In genomic region chr1:25905680-25906643, GRCh38 we compare ENCODE assay signal across 1 cellular context.
TF ChIP-seq lines count a peak whose summit lies in the region.

STMN1 (minus strand) TSS chr1:25906419; CDS start chr1:25904676, 1,743 bp downstream.

TF ChIP-seq in WTC11, 78 proteins besides CTCF, POLR2A, EP300 and RAD21 (continued from another document):
- TF ChIP-seq, protein P1, sequence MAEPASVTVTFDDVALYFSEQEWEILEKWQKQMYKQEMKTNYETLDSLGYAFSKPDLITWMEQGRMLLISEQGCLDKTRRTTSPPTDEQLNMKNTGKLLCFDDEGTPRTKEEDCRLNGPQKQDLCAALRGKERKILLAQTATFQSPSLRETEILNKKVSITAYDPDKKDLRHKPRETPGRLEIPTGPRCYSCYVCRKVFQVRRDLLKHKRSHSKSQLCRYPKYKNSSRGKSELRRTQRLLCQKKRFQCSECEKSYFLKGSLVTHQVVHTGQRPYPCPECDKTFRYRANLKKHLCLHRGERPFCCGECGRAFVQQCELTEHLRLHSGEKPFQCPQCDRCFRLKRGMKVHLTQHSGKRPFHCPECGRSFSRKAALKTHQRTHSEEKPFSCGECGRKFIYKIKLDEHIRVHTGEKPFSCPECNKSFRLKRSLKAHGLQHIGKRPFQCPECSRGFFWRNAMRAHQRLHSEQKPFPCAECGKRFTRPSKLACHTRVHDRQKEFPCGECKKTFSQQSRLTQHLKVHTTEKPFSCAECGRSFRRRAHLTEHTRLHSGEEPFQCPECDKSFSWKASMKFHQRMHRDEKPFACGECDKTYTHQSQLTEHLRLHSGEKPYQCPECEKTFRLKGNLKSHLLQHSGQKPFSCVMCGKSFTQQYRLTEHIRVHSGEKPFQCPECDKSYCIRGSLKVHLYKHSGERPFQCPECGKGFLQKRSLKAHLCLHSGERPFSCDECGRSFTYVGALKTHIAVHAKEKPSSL (CRISPR knock-in tag; conservative IDR thresholded peaks at IDR 0.05), result no peak
- TF ChIP-seq, protein P2, sequence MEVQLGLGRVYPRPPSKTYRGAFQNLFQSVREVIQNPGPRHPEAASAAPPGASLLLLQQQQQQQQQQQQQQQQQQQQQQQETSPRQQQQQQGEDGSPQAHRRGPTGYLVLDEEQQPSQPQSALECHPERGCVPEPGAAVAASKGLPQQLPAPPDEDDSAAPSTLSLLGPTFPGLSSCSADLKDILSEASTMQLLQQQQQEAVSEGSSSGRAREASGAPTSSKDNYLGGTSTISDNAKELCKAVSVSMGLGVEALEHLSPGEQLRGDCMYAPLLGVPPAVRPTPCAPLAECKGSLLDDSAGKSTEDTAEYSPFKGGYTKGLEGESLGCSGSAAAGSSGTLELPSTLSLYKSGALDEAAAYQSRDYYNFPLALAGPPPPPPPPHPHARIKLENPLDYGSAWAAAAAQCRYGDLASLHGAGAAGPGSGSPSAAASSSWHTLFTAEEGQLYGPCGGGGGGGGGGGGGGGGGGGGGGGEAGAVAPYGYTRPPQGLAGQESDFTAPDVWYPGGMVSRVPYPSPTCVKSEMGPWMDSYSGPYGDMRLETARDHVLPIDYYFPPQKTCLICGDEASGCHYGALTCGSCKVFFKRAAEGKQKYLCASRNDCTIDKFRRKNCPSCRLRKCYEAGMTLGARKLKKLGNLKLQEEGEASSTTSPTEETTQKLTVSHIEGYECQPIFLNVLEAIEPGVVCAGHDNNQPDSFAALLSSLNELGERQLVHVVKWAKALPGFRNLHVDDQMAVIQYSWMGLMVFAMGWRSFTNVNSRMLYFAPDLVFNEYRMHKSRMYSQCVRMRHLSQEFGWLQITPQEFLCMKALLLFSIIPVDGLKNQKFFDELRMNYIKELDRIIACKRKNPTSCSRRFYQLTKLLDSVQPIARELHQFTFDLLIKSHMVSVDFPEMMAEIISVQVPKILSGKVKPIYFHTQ (CRISPR knock-in tag; IDR thresholded peaks at IDR 0.05), result no peak
- TF ChIP-seq GABPB1 (CRISPR knock-in tag; IDR thresholded peaks at IDR 0.05) (peak; percentile 42; the same call in 1 of the 2 replicates), KAT7 (CRISPR knock-in tag; IDR thresholded peaks at IDR 0.05; ENCODE audit: borderline replicate concordance) (0 out of 2 replicates have a peak, but pooled peaks have one; percentile 52), EMX1 (CRISPR knock-in tag; IDR thresholded peaks at IDR 0.05) (0 out of 2 replicates have a peak, but pooled peaks have one; percentile 67), ZNF396 (CRISPR knock-in tag; IDR thresholded peaks at IDR 0.05; ENCODE audit: borderline replicate concordance) (no peak), ZNF263 (CRISPR knock-in tag; IDR thresholded peaks at IDR 0.05; ENCODE audit: low read depth) (no peak), CREM (CRISPR knock-in tag; IDR thresholded peaks at IDR 0.05) (peak; percentile 75; the same call in 1 of the 2 replicates), NFYB (CRISPR knock-in tag; conservative IDR thresholded peaks at IDR 0.05; ENCODE audit: low read depth) (peak; percentile 80), FOXK1 (CRISPR knock-in tag; IDR thresholded peaks at IDR 0.05) (peak; percentile 75), ZNF232 (CRISPR knock-in tag; IDR thresholded peaks at IDR 0.05) (0 out of 2 replicates have a peak, but pooled peaks have one; percentile 52)
- TF ChIP-seq, protein P3, sequence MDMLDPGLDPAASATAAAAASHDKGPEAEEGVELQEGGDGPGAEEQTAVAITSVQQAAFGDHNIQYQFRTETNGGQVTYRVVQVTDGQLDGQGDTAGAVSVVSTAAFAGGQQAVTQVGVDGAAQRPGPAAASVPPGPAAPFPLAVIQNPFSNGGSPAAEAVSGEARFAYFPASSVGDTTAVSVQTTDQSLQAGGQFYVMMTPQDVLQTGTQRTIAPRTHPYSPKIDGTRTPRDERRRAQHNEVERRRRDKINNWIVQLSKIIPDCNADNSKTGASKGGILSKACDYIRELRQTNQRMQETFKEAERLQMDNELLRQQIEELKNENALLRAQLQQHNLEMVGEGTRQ (CRISPR knock-in tag; IDR thresholded peaks at IDR 0.05), result peak; percentile 99
- TF ChIP-seq, protein P4, sequence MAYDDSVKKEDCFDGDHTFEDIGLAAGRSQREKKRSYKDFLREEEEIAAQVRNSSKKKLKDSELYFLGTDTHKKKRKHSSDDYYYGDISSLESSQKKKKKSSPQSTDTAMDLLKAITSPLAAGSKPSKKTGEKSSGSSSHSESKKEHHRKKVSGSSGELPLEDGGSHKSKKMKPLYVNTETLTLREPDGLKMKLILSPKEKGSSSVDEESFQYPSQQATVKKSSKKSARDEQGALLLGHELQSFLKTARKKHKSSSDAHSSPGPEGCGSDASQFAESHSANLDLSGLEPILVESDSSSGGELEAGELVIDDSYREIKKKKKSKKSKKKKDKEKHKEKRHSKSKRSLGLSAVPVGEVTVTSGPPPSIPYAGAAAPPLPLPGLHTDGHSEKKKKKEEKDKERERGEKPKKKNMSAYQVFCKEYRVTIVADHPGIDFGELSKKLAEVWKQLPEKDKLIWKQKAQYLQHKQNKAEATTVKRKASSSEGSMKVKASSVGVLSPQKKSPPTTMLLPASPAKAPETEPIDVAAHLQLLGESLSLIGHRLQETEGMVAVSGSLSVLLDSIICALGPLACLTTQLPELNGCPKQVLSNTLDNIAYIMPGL (CRISPR knock-in tag; IDR thresholded peaks at IDR 0.05), result 0 out of 2 replicates have a peak, but pooled peaks have one; percentile 67
- TF ChIP-seq, protein P5, sequence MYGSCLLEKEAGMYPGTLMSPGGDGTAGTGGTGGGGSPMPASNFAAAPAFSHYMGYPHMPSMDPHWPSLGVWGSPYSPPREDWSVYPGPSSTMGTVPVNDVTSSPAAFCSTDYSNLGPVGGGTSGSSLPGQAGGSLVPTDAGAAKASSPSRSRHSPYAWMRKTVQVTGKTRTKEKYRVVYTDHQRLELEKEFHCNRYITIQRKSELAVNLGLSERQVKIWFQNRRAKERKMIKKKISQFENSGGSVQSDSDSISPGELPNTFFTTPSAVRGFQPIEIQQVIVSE (CRISPR knock-in tag; IDR thresholded peaks at IDR 0.05; ENCODE audit: borderline replicate concordance), result peak; percentile 66; the same call in 1 of the 2 replicates
- TF ChIP-seq, protein P6, sequence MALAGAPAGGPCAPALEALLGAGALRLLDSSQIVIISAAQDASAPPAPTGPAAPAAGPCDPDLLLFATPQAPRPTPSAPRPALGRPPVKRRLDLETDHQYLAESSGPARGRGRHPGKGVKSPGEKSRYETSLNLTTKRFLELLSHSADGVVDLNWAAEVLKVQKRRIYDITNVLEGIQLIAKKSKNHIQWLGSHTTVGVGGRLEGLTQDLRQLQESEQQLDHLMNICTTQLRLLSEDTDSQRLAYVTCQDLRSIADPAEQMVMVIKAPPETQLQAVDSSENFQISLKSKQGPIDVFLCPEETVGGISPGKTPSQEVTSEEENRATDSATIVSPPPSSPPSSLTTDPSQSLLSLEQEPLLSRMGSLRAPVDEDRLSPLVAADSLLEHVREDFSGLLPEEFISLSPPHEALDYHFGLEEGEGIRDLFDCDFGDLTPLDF (CRISPR knock-in tag; IDR thresholded peaks at IDR 0.05), result no peak
- TF ChIP-seq, protein P7, sequence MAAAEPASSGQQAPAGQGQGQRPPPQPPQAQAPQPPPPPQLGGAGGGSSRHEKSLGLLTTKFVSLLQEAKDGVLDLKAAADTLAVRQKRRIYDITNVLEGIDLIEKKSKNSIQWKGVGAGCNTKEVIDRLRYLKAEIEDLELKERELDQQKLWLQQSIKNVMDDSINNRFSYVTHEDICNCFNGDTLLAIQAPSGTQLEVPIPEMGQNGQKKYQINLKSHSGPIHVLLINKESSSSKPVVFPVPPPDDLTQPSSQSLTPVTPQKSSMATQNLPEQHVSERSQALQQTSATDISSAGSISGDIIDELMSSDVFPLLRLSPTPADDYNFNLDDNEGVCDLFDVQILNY (CRISPR knock-in tag; IDR thresholded peaks at IDR 0.05), result peak; percentile 86
TF ChIP-seq in WTC11: peak in this region for 21.
